In genomic region chr16:88973415-88974050, GRCh38 we compare ENCODE assay signal across 19 cellular contexts. TPM values are rescaled to one million over a fixed set of nuclear protein-coding genes. Genes with fewer than 3 reads are reported as not detected.
"Had no signal": no experiment of that assay in that cellular context is flagged by ENCODE, and none has a peak within 500 bp of the region (broad histone marks: within the 10 kb centered on the region; RNA-seq: fewer than 3 reads in every experiment).

No MANE protein-coding gene starts in this region.

- H3K4me1 ChIP-seq: ascending aorta, gastrocnemius medialis had no signal

- H3K9me3 ChIP-seq: ascending aorta, gastrocnemius medialis, heart left ventricle, left ventricle myocardium inferior, ovary, thoracic aorta, upper lobe of right lung had no signal

- H3K36me3 ChIP-seq: ascending aorta, gastrocnemius medialis, heart left ventricle, left ventricle myocardium inferior, ovary, thoracic aorta, upper lobe of right lung had no signal

- H3K4me3 Mint-ChIP-seq: activated naive CD4-positive, alpha-beta T cell treated with anti-CD3 and anti-CD28 coated beads, Interleukin-2, amount 50 U/mL, for 24 hours; stimulated activated effector memory CD8-positive, alpha-beta T cell treated with anti-CD3 and anti-CD28 coated beads, Interleukin-12 subunit alpha, Interleukin-12 subunit beta, amount 100 ng/mL, for 72 hours had no signal

- DNase-seq: activated CD4-positive, alpha-beta T cell treated with anti-CD3 and anti-CD28 coated beads, Interleukin-2, amount 50 U/mL, for 1 hour; activated CD4-positive, CD25-positive, alpha-beta regulatory T cell treated with anti-CD3 and anti-CD28 coated beads, Interleukin-2, amount 50 U/mL, for 72 hours; activated CD8-positive, alpha-beta memory T cell treated with anti-CD3 and anti-CD28 coated beads, Interleukin-2, amount 50 U/mL, for 4 hours; activated gamma-delta T cell; gastrocnemius medialis; left ventricle myocardium inferior; mammary epithelial cell; ovary; stimulated activated CD4-positive, alpha-beta T cell treated with anti-CD3 and anti-CD28 coated beads, Interleukin-4, amount 100 ng/mL, for 24 hours; T1000; upper lobe of right lung had no signal

- H3K4me2 ChIP-seq: smooth muscle cell had no signal

- H3K4me3 ChIP-seq: ascending aorta, coronary artery, gastrocnemius medialis, left ventricle myocardium inferior, ovary, smooth muscle cell, thoracic aorta, upper lobe of right lung had no signal

- H3K27ac Mint-ChIP-seq: activated naive CD4-positive, alpha-beta T cell treated with anti-CD3 and anti-CD28 coated beads, Interleukin-2, amount 50 U/mL, for 24 hours; stimulated activated effector memory CD8-positive, alpha-beta T cell treated with anti-CD3 and anti-CD28 coated beads, Interleukin-12 subunit alpha, Interleukin-12 subunit beta, amount 100 ng/mL, for 72 hours had no signal

- H3K36me3 Mint-ChIP-seq: activated naive CD4-positive, alpha-beta T cell treated with anti-CD3 and anti-CD28 coated beads, Interleukin-2, amount 50 U/mL, for 24 hours; stimulated activated effector memory CD8-positive, alpha-beta T cell treated with anti-CD3 and anti-CD28 coated beads, Interleukin-12 subunit alpha, Interleukin-12 subunit beta, amount 100 ng/mL, for 72 hours had no signal

- H3K4me1 Mint-ChIP-seq: activated naive CD4-positive, alpha-beta T cell treated with anti-CD3 and anti-CD28 coated beads, Interleukin-2, amount 50 U/mL, for 24 hours had no signal

- H3K27me3 ChIP-seq: ascending aorta, ovary had no signal

- H3K9me3 Mint-ChIP-seq: activated naive CD4-positive, alpha-beta T cell treated with anti-CD3 and anti-CD28 coated beads, Interleukin-2, amount 50 U/mL, for 24 hours; stimulated activated effector memory CD8-positive, alpha-beta T cell treated with anti-CD3 and anti-CD28 coated beads, Interleukin-12 subunit alpha, Interleukin-12 subunit beta, amount 100 ng/mL, for 72 hours had no signal

- H3K27ac ChIP-seq: ascending aorta, coronary artery, gastrocnemius medialis, heart left ventricle, left ventricle myocardium inferior, ovary, thoracic aorta, upper lobe of right lung had no signal

RNA-seq across cellular contexts. Expression of gene CBFA2T3, which starts 3.5 kb away (rescaled TPM):
- total RNA-seq: pulmonary artery endothelial cell, smooth muscle cell had no signal
